22 cellular contexts compared by ENCODE assay signal in genomic region chr21:22364163-22364562, GRCh38.
"Had no signal": no experiment of that assay in that cellular context is flagged by ENCODE, and none has a peak within 500 bp of the region (broad histone marks: within the 10 kb centered on the region; RNA-seq: fewer than 3 reads in every experiment).

No MANE protein-coding gene starts in this region.

- H3K4me1 ChIP-seq: esophagus muscularis mucosa, foreskin keratinocyte, gastroesophageal sphincter, heart left ventricle, left lung, lower lobe of right lung had no signal

- H3K79me2 ChIP-seq: hepatocyte had no signal

- DNase-seq: dermis blood vessel endothelial cell; dorsolateral prefrontal cortex; effector CD4-positive, alpha-beta T cell; effector memory CD4-positive, alpha-beta T cell; foreskin keratinocyte; heart left ventricle; hypothalamus; left cardiac atrium; left lung; left ventricle myocardium superior; lower lobe of right lung; mesenchymal stem cell; naive B cell; naive thymus-derived CD8-positive, alpha-beta T cell had no signal

- H3K27me3 ChIP-seq: dorsolateral prefrontal cortex, esophagus muscularis mucosa, foreskin keratinocyte, gastroesophageal sphincter, heart left ventricle, hepatocyte, left lung had no signal

- FAIRE-seq: islet of Langerhans, keratinocyte had no signal

- H3K4me2 ChIP-seq: hepatocyte had no signal

- H3K36me3 ChIP-seq: esophagus muscularis mucosa, gastroesophageal sphincter, heart left ventricle, left lung, lower lobe of right lung had no signal

- H3K4me3 ChIP-seq: coronary artery, dorsolateral prefrontal cortex, esophagus muscularis mucosa, gastroesophageal sphincter, heart left ventricle, hepatocyte, left lung, lower lobe of right lung, mucosa of descending colon had no signal

- H3K9me3 ChIP-seq: esophagus muscularis mucosa, gastroesophageal sphincter, lower lobe of right lung, mucosa of descending colon had no signal

- H3K27ac ChIP-seq: coronary artery, dorsolateral prefrontal cortex, epithelial cell of prostate, esophagus muscularis mucosa, foreskin keratinocyte, gastroesophageal sphincter, heart left ventricle, hepatocyte, left lung, lower lobe of right lung had no signal

- ATAC-seq: foreskin keratinocyte; gastroesophageal sphincter; heart left ventricle; left cardiac atrium; left lung; left ventricle myocardium superior; lower lobe of right lung; naive thymus-derived CD8-positive, alpha-beta T cell had no signal

- H2AFZ ChIP-seq: hepatocyte had no signal
